ENCODE assay signal across 15 cellular contexts in genomic region chr17:61291457-61292311, GRCh38.
A peak's percentile ranks its signal among the peaks of the same experiment; 100 is the strongest.
DNase-seq lines count a peak whose midpoint lies in the region; ATAC-seq and TF ChIP-seq lines count a peak whose summit lies in the region.
"Had no signal": no experiment of that assay in that cellular context is flagged by ENCODE, and none has a peak within 500 bp of the region (broad histone marks: within the 10 kb centered on the region; RNA-seq: fewer than 3 reads in every experiment).

No MANE protein-coding gene starts in this region.

- H3K27me3 ChIP-seq in mammary epithelial cell (ENCODE audit: insufficient read depth, low read length): no peaks in the 10 kb centered on the region
- no peaks in the 10 kb centered on the region for H3K27me3 ChIP-seq in uterus

- H3K9me3 Mint-ChIP-seq in MCF 10A (ENCODE audit: unreplicated experiment) (no peaks in the 10 kb centered on the region), brain (no peaks in the 10 kb centered on the region), mesothelial cell of epicardium (no peaks in the 10 kb centered on the region)
- H3K9me3 Mint-ChIP-seq: activated naive CD4-positive, alpha-beta T cell treated with anti-CD3 and anti-CD28 coated beads for 36 hours; CD4-positive, alpha-beta T cell; dendritic cell treated with granulocyte-macrophage colony-stimulating factor and Interleukin-4, amounts not matched to agents 40 ng/mL and 50 ng/mL, for 4 days had no signal

- intact Hi-C loops in MCF 10A (cut with micrococcal nuclease) (no loop called here), mammary epithelial cell (cut with micrococcal nuclease) (no loop called here), uterus (cut with DNase I; ENCODE audit: low total_unique reads) (no loop called here)

- dilution Hi-C loops in mammary epithelial cell (cut with HindIII; ENCODE audit: low sequenced_read_pairs): no loop called here

- no peak for ATAC-seq in HG02938 (IDR thresholded peaks at IDR 0.05; ENCODE audit: unreplicated experiment)
- ATAC-seq: activated CD4-positive, alpha-beta T cell treated with anti-CD3 and anti-CD28 coated beads for 36 hours; Right ventricle myocardium inferior had no signal

- H3K27me3 Mint-ChIP-seq in MCF 10A (ENCODE audit: insufficient read depth, unreplicated experiment) (no peaks in the 10 kb centered on the region), brain (peaks cover 6% of the 10 kb centered on the region), mesothelial cell of epicardium (ENCODE audit: low read depth) (no peaks in the 10 kb centered on the region)
- H3K27me3 Mint-ChIP-seq: activated CD4-positive, alpha-beta T cell treated with anti-CD3 and anti-CD28 coated beads for 36 hours; CD4-positive, alpha-beta T cell; dendritic cell treated with granulocyte-macrophage colony-stimulating factor and Interleukin-4, amounts not matched to agents 40 ng/mL and 50 ng/mL, for 4 days had no signal

- H3K4me3 ChIP-seq in mammary epithelial cell (replicated peaks in 1 of 3; ENCODE audit: insufficient read depth in 1 of 3, low read depth in 2 of 3, low read length in 3 of 3) (no peak overlapping the region), uterus (no peak overlapping the region)

- H2AFZ ChIP-seq in mammary epithelial cell (ENCODE audit: low read depth, low read length): no peak overlapping the region

- H3K79me2 ChIP-seq in mammary epithelial cell (ENCODE audit: insufficient read depth, low read length): no peaks in the 10 kb centered on the region

- no peak overlapping the region for H3K4me3 Mint-ChIP-seq in MCF 10A (ENCODE audit: unreplicated experiment)
- H3K4me3 Mint-ChIP-seq in brain: peak overlapping the region in 3 of 5 experiments; percentile 5 to 15 (median 8)
- H3K4me3 Mint-ChIP-seq in mesothelial cell of epicardium: no peak overlapping the region
- H3K4me3 Mint-ChIP-seq: activated CD4-positive, alpha-beta T cell treated with anti-CD3 and anti-CD28 coated beads for 36 hours; activated naive CD4-positive, alpha-beta T cell treated with anti-CD3 and anti-CD28 coated beads for 36 hours; CD4-positive, alpha-beta T cell; dendritic cell treated with granulocyte-macrophage colony-stimulating factor and Interleukin-4, amounts not matched to agents 40 ng/mL and 50 ng/mL, for 4 days had no signal

- POLR2A ChIA-PET in MCF 10A (lab: Yijun Ruan, JAX): interaction anchor here (0.6 to 1.2 kb wide), 2 partner anchors 10 to 259 kb away, joined by 3 read pairs; no protein-coding TSS in a partner anchor

- H3K9ac ChIP-seq in mammary epithelial cell (ENCODE audit: insufficient read depth, low read length): no peak overlapping the region

- no peaks in the 10 kb centered on the region for H4K20me1 ChIP-seq in mammary epithelial cell (ENCODE audit: insufficient read depth, low read length)

- H3K27ac ChIP-seq in mammary epithelial cell (ENCODE audit: insufficient read depth, low read depth, low read length) (no peak overlapping the region), uterus (peak overlapping the region; percentile 26 to 60)

- H3K27ac Mint-ChIP-seq in MCF 10A (ENCODE audit: low read depth, unreplicated experiment) (no peak overlapping the region), brain (peak overlapping the region; percentile 40 to 87 (median 43)), mesothelial cell of epicardium (peak overlapping the region; percentile 98)
- H3K27ac Mint-ChIP-seq: activated CD4-positive, alpha-beta T cell treated with anti-CD3 and anti-CD28 coated beads for 36 hours; activated naive CD4-positive, alpha-beta T cell treated with anti-CD3 and anti-CD28 coated beads for 36 hours; CD4-positive, alpha-beta T cell; dendritic cell treated with granulocyte-macrophage colony-stimulating factor and Interleukin-4, amounts not matched to agents 40 ng/mL and 50 ng/mL, for 4 days had no signal

- no TSS peak for BruUV-seq in MCF 10A (replicated peaks; lab: Mats Ljungman, UMichigan)
- no TSS peak for BruUV-seq in mammary epithelial cell (replicated peaks; lab: Mats Ljungman, UMichigan)

- no peaks in the 10 kb centered on the region for H3K36me3 ChIP-seq in mammary epithelial cell (ENCODE audit: insufficient read depth, low read length)
- H3K36me3 ChIP-seq in uterus: no peaks in the 10 kb centered on the region

- WGBS in mammary epithelial cell (ENCODE audit: low coverage, missing lambda C conversion rate): 33% methylated on average over 10 of the region's 10 CpGs

- in situ Hi-C loops in mammary epithelial cell (cut with MboI; ENCODE audit: low sequenced_read_pairs in 2 of 2): no loop called here

- CTCF ChIA-PET in MCF 10A (lab: Yijun Ruan, JAX) (interaction anchor here (1.1 kb wide), 1 partner anchor 51 kb away, joined by 3 read pairs; no protein-coding TSS in a partner anchor), mammary epithelial cell (lab: Charles Lee; ENCODE audit: low non-redundant PET) (no interaction called here)

- DNase-seq in MCF 10A (ENCODE audit: unreplicated experiment): peak; percentile 24
- DNase-seq in mammary epithelial cell: no peak
- peak in 1 of 2 experiments; percentile 36 for DNase-seq in mesothelial cell of epicardium (ENCODE audit: low spot score in 2 of 2, unreplicated experiment in 2 of 2)
- peak in 1 of 2 donors; percentile 44 for DNase-seq in uterus
- no peak for DNase-seq in GDM1 (lab: John Stamatoyannopoulos, UW)
- no peak for DNase-seq in central memory CD4-positive, alpha-beta T cell
- DNase-seq: activated CD4-positive, alpha-beta T cell treated with anti-CD3 and anti-CD28 coated beads for 36 hours; activated naive CD4-positive, alpha-beta T cell treated with anti-CD3 and anti-CD28 coated beads for 36 hours; CD4-positive, alpha-beta T cell; NCI-H2107; T-helper 9 cell had no signal

- H3K4me1 Mint-ChIP-seq in MCF 10A (ENCODE audit: insufficient read depth, unreplicated experiment) (peaks cover 10% of the 10 kb centered on the region), brain (peaks cover 37% of the 10 kb centered on the region), mesothelial cell of epicardium (peaks cover 68% of the 10 kb centered on the region)
- H3K4me1 Mint-ChIP-seq: activated CD4-positive, alpha-beta T cell treated with anti-CD3 and anti-CD28 coated beads for 36 hours had no signal

- no peak for TF ChIP-seq CTCF in MCF 10A (IDR thresholded peaks at IDR 0.05; ENCODE audit: unreplicated experiment)
- no peak for TF ChIP-seq CTCF in mammary epithelial cell (conservative IDR thresholded peaks at IDR 0.05 in 1 of 2, IDR thresholded peaks at IDR 0.05 in 1 of 2; ENCODE audit: extremely low read depth in 1 of 2, insufficient read depth in 1 of 2, low read depth in 1 of 2, low read length in 2 of 2)
- TF ChIP-seq CTCF in brain (conservative IDR thresholded peaks at IDR 0.05): no peak
- no peak for TF ChIP-seq CTCF in mesothelial cell of epicardium (IDR thresholded peaks at IDR 0.05; ENCODE audit: unreplicated experiment)
- TF ChIP-seq CTCF in uterus (IDR thresholded peaks at IDR 0.05): no peak

- no peak overlapping the region for H3K4me2 ChIP-seq in mammary epithelial cell (ENCODE audit: insufficient read depth, low read depth, low read length)

- no peak for TF ChIP-seq POLR2A in uterus (IDR thresholded peaks at IDR 0.05)

- H3K4me1 ChIP-seq in mammary epithelial cell (ENCODE audit: insufficient read depth, low read length) (no peaks in the 10 kb centered on the region), uterus (peaks cover 0 to 10% of the 10 kb centered on the region in 2 donors)

- no peaks in the 10 kb centered on the region for H3K9me3 ChIP-seq in mammary epithelial cell (replicated peaks; ENCODE audit: insufficient read depth, low read length)
- no peaks in the 10 kb centered on the region for H3K9me3 ChIP-seq in uterus

- no peaks in the 10 kb centered on the region for H3K36me3 Mint-ChIP-seq in MCF 10A (ENCODE audit: insufficient read depth, unreplicated experiment)
- H3K36me3 Mint-ChIP-seq in brain: no peaks in the 10 kb centered on the region
- H3K36me3 Mint-ChIP-seq in mesothelial cell of epicardium: no peaks in the 10 kb centered on the region

Comparison
In these comparisons a context has a peak if more than half of its experiments do, and no peak if none do; other contexts are left out.
1. H3K4me3 Mint-ChIP-seq: peak in brain (3 of 5); none in MCF 10A (single experiment) and mesothelial cell of epicardium (single experiment).